ENCODE assay signal across 8 cellular contexts in genomic region chrX:7996414-7996813, GRCh38.
DNase-seq lines count a peak whose midpoint lies in the region; ATAC-seq, FAIRE-seq and TF ChIP-seq lines count a peak whose summit lies in the region.

No MANE protein-coding gene starts in this region.

- H3K4me2 ChIP-seq in PC-3 (ENCODE audit: low read length), result no peak overlapping the region

- no peak overlapping the region for H2AFZ ChIP-seq in PC-3 (ENCODE audit: low read length)

- POLR2A ChIA-PET in PC-3 (lab: Charles Lee; ENCODE audit: unreplicated experiment), result no interaction called here

- H3K9me2 ChIP-seq in PC-3 (replicated peaks; ENCODE audit: low read length), result no peaks in the 10 kb centered on the region

- no peaks in the 10 kb centered on the region for H3K79me2 ChIP-seq in PC-3 (ENCODE audit: low read length)

- H3K4me3 ChIP-seq in PC-3 (ENCODE audit: low read length) (no peak overlapping the region), coronary artery (no peak overlapping the region)

- BruUV-seq in PC-3 (replicated peaks; lab: Mats Ljungman, UMichigan), result no TSS peak

- H3K9me3 ChIP-seq in PC-3 (ENCODE audit: low read length), result no peaks in the 10 kb centered on the region

- DNase-seq in A172 (ENCODE audit: low spot score), result peak; percentile 26
- DNase-seq in DMS79 treated with DMSO at 0.1 percent for 48 hours (lab: John Stamatoyannopoulos, UW), result peak; percentile 16
- DNase-seq in PC-3, result peak; percentile 65
- no peak for DNase-seq in coronary artery (ENCODE audit: low spot score)
- DNase-seq in mucosa of gallbladder (ENCODE audit: low spot score), result peak; percentile 13
- DNase-seq in GM12892 (ENCODE audit: insufficient read length), result no peak

- ATAC-seq in HG03159 (IDR thresholded peaks at IDR 0.05; ENCODE audit: unreplicated experiment), result peak; percentile 82
- peak; percentile 60 for ATAC-seq in PC-3
- no peak for ATAC-seq in GM21390 (IDR thresholded peaks at IDR 0.05; ENCODE audit: unreplicated experiment)

- no peak overlapping the region for H3K27ac ChIP-seq in PC-3 (ENCODE audit: low read length)
- no peak overlapping the region for H3K27ac ChIP-seq in coronary artery

- no peaks in the 10 kb centered on the region for H3K27me3 ChIP-seq in PC-3 (ENCODE audit: low read length)

- H3K36me3 ChIP-seq in PC-3 (ENCODE audit: low read depth, low read length), result no peaks in the 10 kb centered on the region

- no peak for TF ChIP-seq POLR2A in GM12892 (IDR thresholded peaks at IDR 0.05; ENCODE audit: low read depth, low read length)

- no peak for FAIRE-seq in GM12892 (lab: Jason Lieb, UNC)

- no peaks in the 10 kb centered on the region for H3F3A ChIP-seq in PC-3 (ENCODE audit: low read length, unreplicated experiment)

- no peaks in the 10 kb centered on the region for H4K20me1 ChIP-seq in PC-3 (ENCODE audit: low read length)

- peak; percentile 71 for TF ChIP-seq CTCF in PC-3 (conservative IDR thresholded peaks at IDR 0.05; ENCODE audit: low read depth, low read length)
- peak; percentile 30 for TF ChIP-seq CTCF in coronary artery (IDR thresholded peaks at IDR 0.05)

- intact Hi-C loops in PC-3 (cut with micrococcal nuclease), result loop anchor here (1.0 to 5.0 kb wide), 4 partner anchors 182 to 742 kb away; no protein-coding TSS in a partner anchor

- CTCF ChIA-PET in PC-3 (lab: Charles Lee), result no interaction called here

- no peak overlapping the region for H3K9ac ChIP-seq in PC-3 (ENCODE audit: low read length)

- H3K4me1 ChIP-seq in PC-3 (ENCODE audit: insufficient read depth, low read length), result 0 out of 2 replicates have a peak, but pooled peaks cover 5% of the 10 kb centered on the region

Comparison
In these comparisons a context has a peak if more than half of its experiments do, and no peak if none do; other contexts are left out.
1. DNase-seq: peak in A172 (single experiment), DMS79 treated with DMSO at 0.1 percent for 48 hours (single experiment), PC-3 (single experiment) and mucosa of gallbladder (single experiment); none in coronary artery (single experiment) and GM12892 (single experiment).